16 cellular contexts compared by ENCODE assay signal in the genomic region with DNA sequence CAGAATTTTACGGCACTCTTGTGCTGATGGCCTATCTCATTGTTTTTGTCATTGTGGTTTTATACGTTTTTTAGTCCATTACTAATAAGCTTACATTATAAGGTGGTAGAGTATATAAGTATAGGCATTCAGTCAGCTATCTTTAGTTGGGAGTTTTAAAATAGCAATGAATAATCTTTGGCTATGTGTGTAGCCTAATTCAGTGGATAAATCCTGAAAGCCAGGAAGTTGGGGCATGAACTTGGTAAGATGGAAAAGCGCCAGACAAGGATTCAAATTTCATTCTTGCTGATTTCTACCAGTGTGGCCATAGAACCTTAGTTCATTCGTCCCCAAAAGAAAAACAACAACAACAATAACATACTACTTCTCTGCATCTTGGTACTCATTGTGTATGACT. TPM values are rescaled to one million over a fixed set of nuclear protein-coding genes. Genes with fewer than 3 reads are reported as not detected.
DNase-seq lines count a peak whose midpoint lies in the region; ATAC-seq and TF ChIP-seq lines count a peak whose summit lies in the region.
"Had no signal": no experiment of that assay in that cellular context is flagged by ENCODE, and none has a peak within 500 bp of the region (broad histone marks: within the 10 kb centered on the region; RNA-seq: fewer than 3 reads in every experiment).

No MANE protein-coding gene starts in this region.

- H2AFZ ChIP-seq in mammary epithelial cell (ENCODE audit: low read depth, low read length) = no peak overlapping the region

- H3K4me1 Mint-ChIP-seq in MCF 10A (ENCODE audit: insufficient read depth, unreplicated experiment) (peaks cover 32% of the 10 kb centered on the region), progenitor cell of endocrine pancreas (ENCODE audit: low read depth) (peaks cover 10% of the 10 kb centered on the region)
- H3K4me1 Mint-ChIP-seq in activated T-helper 17 cell treated with anti-CD3 and anti-CD28 coated beads, Interleukin-2, amount 50 U/mL, for 72 hours = peaks cover 43% of the 10 kb centered on the region

- in situ Hi-C loops in mammary epithelial cell (cut with MboI; ENCODE audit: low sequenced_read_pairs in 2 of 2) = no loop called here

- no peak overlapping the region for H3K9ac ChIP-seq in mammary epithelial cell (ENCODE audit: insufficient read depth, low read length)
- no peak overlapping the region for H3K9ac ChIP-seq in skeletal muscle satellite cell (ENCODE audit: low read depth, low read length)

- H3K4me3 Mint-ChIP-seq in MCF 10A (ENCODE audit: unreplicated experiment) = no peak overlapping the region
- no peak overlapping the region for H3K4me3 Mint-ChIP-seq in activated T-helper 17 cell treated with anti-CD3 and anti-CD28 coated beads, Interleukin-2, amount 50 U/mL, for 72 hours
- H3K4me3 Mint-ChIP-seq in progenitor cell of endocrine pancreas (ENCODE audit: low read depth) = no peak overlapping the region
- H3K4me3 Mint-ChIP-seq: activated CD4-positive, alpha-beta T cell treated with anti-CD3 and anti-CD28 coated beads, Interleukin-2, amount 10 ng/mL, durations not matched to agents 24 days and 14 days had no signal

- H3K9me3 Mint-ChIP-seq in MCF 10A (ENCODE audit: unreplicated experiment) (no peaks in the 10 kb centered on the region), progenitor cell of endocrine pancreas (ENCODE audit: low read depth) (no peaks in the 10 kb centered on the region)
- peaks cover 3% of the 10 kb centered on the region for H3K9me3 Mint-ChIP-seq in activated T-helper 17 cell treated with anti-CD3 and anti-CD28 coated beads, Interleukin-2, amount 50 U/mL, for 72 hours

- DNase-seq in MCF 10A (ENCODE audit: unreplicated experiment) (peak; percentile 46), mammary epithelial cell (no peak), RPMI7951 (ENCODE audit: low read depth) (peak; percentile 19), fibroblast of pulmonary artery (ENCODE audit: low read depth) (peak; percentile 31), progenitor cell of endocrine pancreas (ENCODE audit: low spot score, unreplicated experiment) (no peak)
- DNase-seq: activated CD4-positive, alpha-beta T cell treated with anti-CD3 and anti-CD28 coated beads, Interleukin-2, amount 10 ng/mL, durations not matched to agents 24 days and 14 days; activated gamma-delta T cell; aorta; gastrocnemius medialis; NCI-H1105 treated with DMSO at 0.1 percent for 48 hours; NCI-H524 treated with DMSO at 0.1 percent for 48 hours; stimulated activated CD4-positive, alpha-beta T cell treated with anti-CD3 and anti-CD28 coated beads, Interleukin-12 subunit alpha, Interleukin-12 subunit beta, amount 100 ng/mL, for 4 hours had no signal

- TF ChIP-seq CTCF in MCF 10A (IDR thresholded peaks at IDR 0.05; ENCODE audit: unreplicated experiment) = no peak
- no peak for TF ChIP-seq CTCF in mammary epithelial cell (conservative IDR thresholded peaks at IDR 0.05 in 1 of 2, IDR thresholded peaks at IDR 0.05 in 1 of 2; ENCODE audit: extremely low read depth in 1 of 2, insufficient read depth in 1 of 2, low read depth in 1 of 2, low read length in 2 of 2)
- TF ChIP-seq CTCF in fibroblast of pulmonary artery (IDR thresholded peaks at IDR 0.05; ENCODE audit: low read length, missing control alignments) = no peak
- no peak for TF ChIP-seq CTCF in progenitor cell of endocrine pancreas (IDR thresholded peaks at IDR 0.05; ENCODE audit: unreplicated experiment)

- H3K4me1 ChIP-seq in mammary epithelial cell (ENCODE audit: insufficient read depth, low read length) (peaks cover 8% of the 10 kb centered on the region), skeletal muscle satellite cell (ENCODE audit: control insufficient read depth, insufficient read depth, low read length) (peaks cover 22% of the 10 kb centered on the region)

- H3K27ac Mint-ChIP-seq in MCF 10A (ENCODE audit: low read depth, unreplicated experiment) (no peak overlapping the region), progenitor cell of endocrine pancreas (no peak overlapping the region)
- H3K27ac Mint-ChIP-seq in activated T-helper 17 cell treated with anti-CD3 and anti-CD28 coated beads, Interleukin-2, amount 50 U/mL, for 72 hours = no peak overlapping the region
- H3K27ac Mint-ChIP-seq: activated CD4-positive, alpha-beta T cell treated with anti-CD3 and anti-CD28 coated beads, Interleukin-2, amount 10 ng/mL, durations not matched to agents 24 days and 14 days had no signal

- H3K27me3 Mint-ChIP-seq in MCF 10A (ENCODE audit: insufficient read depth, unreplicated experiment) = no peaks in the 10 kb centered on the region
- H3K27me3 Mint-ChIP-seq in activated T-helper 17 cell treated with anti-CD3 and anti-CD28 coated beads, Interleukin-2, amount 50 U/mL, for 72 hours = no peaks in the 10 kb centered on the region
- no peaks in the 10 kb centered on the region for H3K27me3 Mint-ChIP-seq in progenitor cell of endocrine pancreas
- H3K27me3 Mint-ChIP-seq: activated CD4-positive, alpha-beta T cell treated with anti-CD3 and anti-CD28 coated beads, Interleukin-2, amount 10 ng/mL, durations not matched to agents 24 days and 14 days had no signal

- no peaks in the 10 kb centered on the region for H3K9me3 ChIP-seq in mammary epithelial cell (replicated peaks; ENCODE audit: insufficient read depth, low read length)
- no peaks in the 10 kb centered on the region for H3K9me3 ChIP-seq in skeletal muscle satellite cell (replicated peaks; ENCODE audit: low read length)
- H3K9me3 ChIP-seq: gastrocnemius medialis, suprapubic skin had no signal

- CTCF ChIA-PET in MCF 10A (lab: Yijun Ruan, JAX) = interaction anchor here (0.6 to 1.4 kb wide), 3 partner anchors 17 to 72 kb away, joined by 3 read pairs; no protein-coding TSS in a partner anchor
- CTCF ChIA-PET in mammary epithelial cell (lab: Charles Lee; ENCODE audit: low non-redundant PET) = interaction anchor here (0.7 kb wide), 1 partner anchor 170 kb away, joined by 7 read pairs; no protein-coding TSS in a partner anchor

- H3K4me2 ChIP-seq in mammary epithelial cell (ENCODE audit: insufficient read depth, low read depth, low read length) = no peak overlapping the region
- H3K4me2 ChIP-seq in skeletal muscle satellite cell (ENCODE audit: low read length) = peak overlapping the region; percentile 18

- H3K36me3 ChIP-seq in mammary epithelial cell (ENCODE audit: insufficient read depth, low read length) (no peaks in the 10 kb centered on the region), skeletal muscle satellite cell (ENCODE audit: insufficient read depth, low read length) (no peaks in the 10 kb centered on the region)
- H3K36me3 ChIP-seq: gastrocnemius medialis, suprapubic skin had no signal

- no peak overlapping the region for H3K4me3 ChIP-seq in mammary epithelial cell (replicated peaks in 1 of 3; ENCODE audit: insufficient read depth in 1 of 3, low read depth in 2 of 3, low read length in 3 of 3)
- no peak overlapping the region for H3K4me3 ChIP-seq in fibroblast of pulmonary artery (replicated peaks; ENCODE audit: low read depth, low read length)
- H3K4me3 ChIP-seq in skeletal muscle satellite cell (ENCODE audit: low read length) = no peak overlapping the region
- H3K4me3 ChIP-seq: gastrocnemius medialis, suprapubic skin had no signal

- H3K36me3 Mint-ChIP-seq in MCF 10A (ENCODE audit: insufficient read depth, unreplicated experiment) (no peaks in the 10 kb centered on the region), progenitor cell of endocrine pancreas (ENCODE audit: insufficient read depth) (peaks cover 6% of the 10 kb centered on the region)
- no peaks in the 10 kb centered on the region for H3K36me3 Mint-ChIP-seq in activated T-helper 17 cell treated with anti-CD3 and anti-CD28 coated beads, Interleukin-2, amount 50 U/mL, for 72 hours (ENCODE audit: low read depth)

- H3K27ac ChIP-seq in mammary epithelial cell (ENCODE audit: insufficient read depth, low read depth, low read length) = no peak overlapping the region
- H3K27ac ChIP-seq: gastrocnemius medialis, suprapubic skin had no signal

- WGBS in mammary epithelial cell (ENCODE audit: low coverage, missing lambda C conversion rate) = 86% methylated on average over 4 of the region's 4 CpGs

- BruUV-seq in MCF 10A (replicated peaks; lab: Mats Ljungman, UMichigan) (no TSS peak), mammary epithelial cell (replicated peaks; lab: Mats Ljungman, UMichigan) (no TSS peak)

- intact Hi-C loops in MCF 10A (cut with micrococcal nuclease) (no loop called here), mammary epithelial cell (cut with micrococcal nuclease) (no loop called here)

- POLR2A ChIA-PET in MCF 10A (lab: Yijun Ruan, JAX) = no interaction called here

- H3K79me2 ChIP-seq in mammary epithelial cell (ENCODE audit: insufficient read depth, low read length) = peaks cover 95% of the 10 kb centered on the region

- H3K27me3 ChIP-seq in mammary epithelial cell (ENCODE audit: insufficient read depth, low read length) = no peaks in the 10 kb centered on the region
- no peaks in the 10 kb centered on the region for H3K27me3 ChIP-seq in skeletal muscle satellite cell (ENCODE audit: control insufficient read depth, insufficient read depth, low read length)
- H3K27me3 ChIP-seq: gastrocnemius medialis, suprapubic skin had no signal

- ATAC-seq in activated T-helper 17 cell treated with anti-CD3 and anti-CD28 coated beads, Interleukin-2, amount 50 U/mL, for 72 hours (replicated peaks) = no peak
- no peak for ATAC-seq in GM19397 (IDR thresholded peaks at IDR 0.05; ENCODE audit: unreplicated experiment)

- H4K20me1 ChIP-seq in mammary epithelial cell (ENCODE audit: insufficient read depth, low read length) = peaks cover 4% of the 10 kb centered on the region

- dilution Hi-C loops in mammary epithelial cell (cut with HindIII; ENCODE audit: low sequenced_read_pairs) = no loop called here

RNA-seq across cellular contexts. Expression of a gene that starts 31.2 kb away (rescaled TPM):
- 25.6 and 33.4 TPM in 2 replicates for total RNA-seq in MCF 10A (2022)
- 10 to 100 TPM; 17.3 to 20.6 TPM for total RNA-seq in mammary epithelial cell
- polyA plus RNA-seq in mammary epithelial cell = 7.3 TPM
- 8.3 TPM for polyA minus RNA-seq in mammary epithelial cell
- 15.8 and 16.7 TPM in 2 replicates for total RNA-seq in RPMI7951 (2014; rRNA removed; shearing (Covaris generic))
- total RNA-seq in skeletal muscle satellite cell (2012; rRNA removed) = 11.4 and 12.7 TPM in 2 replicates
- total RNA-seq in activated T-helper 17 cell treated with anti-CD3 and anti-CD28 coated beads, Interleukin-2, amount 50 U/mL, for 72 hours = 10 to 100 TPM; 22.5 to 25.7 TPM
- total RNA-seq in progenitor cell of endocrine pancreas = 50.4 and 53.1 TPM in 2 replicates

Comparison
In these comparisons a context has a peak if more than half of its experiments do, and no peak if none do; other contexts are left out.
1. DNase-seq: peak in MCF 10A (single experiment), RPMI7951 (single experiment) and fibroblast of pulmonary artery (single experiment); none in mammary epithelial cell (single experiment) and progenitor cell of endocrine pancreas (single experiment).